In the genomic region with DNA sequence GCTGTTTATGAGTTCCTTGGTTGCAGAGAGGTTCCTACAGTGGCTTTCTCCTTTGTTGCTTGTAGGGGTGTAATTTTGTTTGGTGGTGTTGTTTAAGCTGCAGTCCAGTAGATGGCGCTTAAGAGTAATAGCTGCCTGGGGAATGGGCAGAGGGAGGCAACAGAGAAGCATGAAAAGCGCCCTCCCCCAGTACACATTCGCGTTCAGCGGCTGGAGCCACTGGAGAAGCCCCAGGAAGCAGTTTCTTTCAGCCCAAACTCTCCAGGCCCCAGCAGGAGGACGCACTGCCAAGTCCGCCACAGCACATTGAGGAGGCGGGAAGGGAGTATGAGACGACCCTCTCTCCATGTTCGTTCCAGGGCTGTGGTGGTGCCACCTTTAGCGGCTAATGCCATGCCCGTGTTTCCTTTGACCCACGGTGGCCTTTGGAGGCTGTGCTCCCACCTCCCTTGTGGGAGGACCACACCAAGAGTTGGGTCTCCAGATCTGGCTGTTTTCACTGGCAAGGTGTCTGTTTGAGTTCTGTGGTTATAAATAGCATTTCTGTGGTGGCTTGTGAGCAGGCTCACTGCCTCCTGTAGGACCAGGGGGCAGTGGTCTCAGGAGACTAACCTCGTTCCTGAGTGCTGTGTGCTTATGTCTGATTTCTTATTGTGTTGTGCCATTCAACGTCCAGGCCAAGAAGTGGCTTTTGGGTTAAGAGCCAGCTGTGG, we compare ENCODE assay signal across 1 cellular context.
A peak's percentile ranks its signal among the peaks of the same experiment; 100 is the strongest.
TF ChIP-seq lines count a peak whose summit lies in the region.

No MANE protein-coding gene starts in this region.

TF ChIP-seq in GM23338, 12 proteins besides CTCF, POLR2A, EP300 and RAD21 (continued from another document):
- TF ChIP-seq ZNF462 (CRISPR knock-in tag; IDR thresholded peaks at IDR 0.05) (0 out of 2 replicates have a peak, but pooled peaks have one; percentile 25), ZNF331 (CRISPR knock-in tag; IDR thresholded peaks at IDR 0.05; ENCODE audit: low read depth) (no peak), EZH2phosphoT487 (IDR thresholded peaks at IDR 0.05; ENCODE audit: unreplicated experiment) (no peak)
